ENCODE assay signal across 8 cellular contexts in genomic region chr21:25039461-25040380, GRCh38.
DNase-seq lines count a peak whose midpoint lies in the region; TF ChIP-seq lines count a peak whose summit lies in the region.

No MANE protein-coding gene starts in this region.

- no peak overlapping the region for H3K56ac ChIP-seq in H9 (ENCODE audit: insufficient read length, low read depth, low read length)

- TF ChIP-seq CTCF in GM13977 (IDR thresholded peaks at IDR 0.05; ENCODE audit: extremely low read depth, insufficient read depth, missing control alignments) (peak; percentile 67), H9 (conservative IDR thresholded peaks at IDR 0.05) (peak; percentile 63), KMS-11 (conservative IDR thresholded peaks at IDR 0.05; ENCODE audit: low read depth, low read length) (peak; percentile 81)

- no peak overlapping the region for H4K91ac ChIP-seq in H9 (ENCODE audit: insufficient read length, low read depth, low read length)

- no peak overlapping the region for H3K23ac ChIP-seq in H9 (ENCODE audit: insufficient read length, low read depth, low read length)

- H3K36me3 ChIP-seq in KMS-11 (ENCODE audit: insufficient read depth) = no peaks in the 10 kb centered on the region

- H2BK12ac ChIP-seq in H9 (ENCODE audit: insufficient read length, low read depth, low read length) = no peak overlapping the region

- H4K20me1 ChIP-seq in H9 (ENCODE audit: control insufficient read depth, insufficient read depth, insufficient read length) (no peaks in the 10 kb centered on the region), KMS-11 (ENCODE audit: insufficient read depth) (no peaks in the 10 kb centered on the region)

- no peak overlapping the region for H3K4me3 ChIP-seq in KMS-11 (IDR thresholded peaks at IDR 0.05; ENCODE audit: insufficient read depth, low read depth, low read length)

- peak overlapping the region in 1 of 3 experiments; percentile 66; a peak in 2 of 7 replicates for H3K27ac Mint-ChIP-seq in H9

- peaks cover 27 to 61% of the 10 kb centered on the region in 2 experiments for H3K9me3 Mint-ChIP-seq in H9

- WGBS in H9 (ENCODE audit: extremely low coverage, insufficient read length, low lambda C conversion rate) = no CpG with 5 or more reads among the region's 5 CpGs

- H3K36me3 Mint-ChIP-seq in H9 (ENCODE audit: insufficient read depth in 1 of 3, low read depth in 3 of 3) = no peaks in the 10 kb centered on the region

- H4K8ac ChIP-seq in H9 (replicated peaks; ENCODE audit: insufficient read length, low read depth, low read length) = no peak overlapping the region

- H2BK20ac ChIP-seq in H9 (ENCODE audit: low read depth, low read length, poor library complexity, severe bottlenecking) = no peak overlapping the region

- no peaks in the 10 kb centered on the region for H3K79me1 ChIP-seq in H9 (ENCODE audit: insufficient read depth, low read depth, low read length, poor library complexity, severe bottlenecking)

- peaks cover 2% of the 10 kb centered on the region in 2 experiments; a peak in 3 of 4 replicates for H3K4me1 Mint-ChIP-seq in H9

- no peak overlapping the region for H3K14ac ChIP-seq in H9 (ENCODE audit: insufficient read depth, low read length)

- no peaks in the 10 kb centered on the region for H3K27me3 Mint-ChIP-seq in H9 (ENCODE audit: low read depth)

- H2BK15ac ChIP-seq in H9 (ENCODE audit: low read depth, low read length) = no peak overlapping the region

- H3K4me2 ChIP-seq in H9 (ENCODE audit: insufficient read depth, insufficient read length, low read length) = peak overlapping the region; percentile 16
- H3K4me2 ChIP-seq in KMS-11 = peak overlapping the region; percentile 32

- H2AFZ ChIP-seq in H9 (ENCODE audit: low read length) (peak overlapping the region; percentile 100), KMS-11 (ENCODE audit: low read depth) (peak overlapping the region; percentile 72)

- no peak overlapping the region for H2BK5ac ChIP-seq in H9 (ENCODE audit: insufficient read length, low read length)

- H3K27me3 ChIP-seq in H9 (ENCODE audit: insufficient read depth, low read length) (no peaks in the 10 kb centered on the region), KMS-11 (ENCODE audit: insufficient read depth, low read depth) (no peaks in the 10 kb centered on the region)

- H3K27ac ChIP-seq in H9 (ENCODE audit: insufficient read length, low read depth, low read length) = no peak overlapping the region
- H3K27ac ChIP-seq in KMS-11 = peak overlapping the region; percentile 4; the same call in 1 of the 2 replicates

- H3K4ac ChIP-seq in H9 (ENCODE audit: low read depth, low read length) = no peak overlapping the region

- H3K23me2 ChIP-seq in H9 (ENCODE audit: insufficient read length, low read depth, low read length, poor library complexity, severe bottlenecking) = no peaks in the 10 kb centered on the region

- H3K9ac ChIP-seq in H9 (ENCODE audit: extremely low read depth, insufficient read length, low read length) (no peak overlapping the region), KMS-11 (peak overlapping the region; percentile 19; the same call in 1 of the 2 replicates)

- H2BK120ac ChIP-seq in H9 (ENCODE audit: low read depth, low read length, poor library complexity, severe bottlenecking) = no peak overlapping the region

- H3K4me1 ChIP-seq in H9 (ENCODE audit: insufficient read depth, low read length) (0 out of 2 replicates have a peak, but pooled peaks cover 2% of the 10 kb centered on the region), KMS-11 (ENCODE audit: low read depth, poor library complexity, severe bottlenecking) (peaks cover 15% of the 10 kb centered on the region)

- H3K9me3 ChIP-seq in H9 (ENCODE audit: control insufficient read depth, low read depth, low read length) = no peaks in the 10 kb centered on the region

- H3K4me3 Mint-ChIP-seq in H9 = peak overlapping the region in 1 of 2 experiments; percentile 49; a peak in 2 of 5 replicates

- H3K18ac ChIP-seq in H9 (ENCODE audit: insufficient read length, low read depth, low read length) = no peak overlapping the region

- H3K79me2 ChIP-seq in H9 (ENCODE audit: insufficient read depth, low read length) = no peaks in the 10 kb centered on the region
- no peaks in the 10 kb centered on the region for H3K79me2 ChIP-seq in KMS-11 (ENCODE audit: insufficient read depth, low read depth)

- no peak overlapping the region for H3T11ph ChIP-seq in H9 (ENCODE audit: low read length)

- H4K5ac ChIP-seq in H9 (ENCODE audit: insufficient read length, low read depth, low read length) = no peak overlapping the region

- no peak overlapping the region for H2AK5ac ChIP-seq in H9 (ENCODE audit: insufficient read length, low read length)

- in situ Hi-C loops in GM13977 (cut with MboI; ENCODE audit: low pct_unique_long_range_greater_than_20kb, low sequenced_read_pairs, unreplicated experiment) = loop anchor here (10.0 kb wide), 1 partner anchor 145 kb away; no protein-coding TSS in a partner anchor

- DNase-seq in GM13977 (ENCODE audit: low spot score) = peak; percentile 12
- DNase-seq in H9 = no peak
- DNase-seq in SHP77 treated with DMSO at 0.1 percent for 48 hours (lab: John Stamatoyannopoulos, UW) = peak; percentile 20
- peak; percentile 17 for DNase-seq in midbrain (lab: John Stamatoyannopoulos, UW)
- DNase-seq in mucosa of gallbladder (ENCODE audit: low spot score) = no peak
- no peak for DNase-seq in effector CD4-positive, alpha-beta T cell
- no peak for DNase-seq in iPS-NIHi11 (ENCODE audit: low spot score)

Comparison
In these comparisons a context has a peak if more than half of its experiments do, and no peak if none do; other contexts are left out.
1. DNase-seq: peak in GM13977 (single experiment), SHP77 treated with DMSO at 0.1 percent for 48 hours (single experiment) and midbrain (single experiment); none in H9 (single experiment), mucosa of gallbladder (single experiment), effector CD4-positive, alpha-beta T cell (single experiment) and iPS-NIHi11 (single experiment).
2. Peak in every context shown above with its lines, with median percentiles within 50 percentile points of each other: CTCF ChIP-seq.